In genomic region chr7:23475579-23475844, GRCh38 we compare ENCODE assay signal across 15 cellular contexts. TPM values are rescaled to one million over a fixed set of nuclear protein-coding genes. Genes with fewer than 3 reads are reported as not detected.
DNase-seq lines count a peak whose midpoint lies in the region; ATAC-seq and TF ChIP-seq lines count a peak whose summit lies in the region.
"Had no signal": no experiment of that assay in that cellular context is flagged by ENCODE, and none has a peak within 500 bp of the region (broad histone marks: within the 10 kb centered on the region; RNA-seq: fewer than 3 reads in every experiment).

No MANE protein-coding gene starts in this region.

- H3K27me3 Mint-ChIP-seq in brain, result peaks cover 9% of the 10 kb centered on the region
- peaks cover 13% of the 10 kb centered on the region for H3K27me3 Mint-ChIP-seq in osteocyte (ENCODE audit: unreplicated experiment)
- peaks cover 66% of the 10 kb centered on the region for H3K27me3 Mint-ChIP-seq in activated naive CD8-positive, alpha-beta T cell treated with anti-CD3 and anti-CD28 coated beads, Interleukin-2, amount 50 U/mL, for 24 hours

- H3K36me3 Mint-ChIP-seq in brain (no peaks in the 10 kb centered on the region), osteocyte (ENCODE audit: unreplicated experiment) (no peaks in the 10 kb centered on the region)
- H3K36me3 Mint-ChIP-seq in activated naive CD8-positive, alpha-beta T cell treated with anti-CD3 and anti-CD28 coated beads, Interleukin-2, amount 50 U/mL, for 24 hours (ENCODE audit: low read depth), result peaks cover 3% of the 10 kb centered on the region
- H3K36me3 Mint-ChIP-seq: CD8-positive, alpha-beta T cell had no signal

- H3K4me3 Mint-ChIP-seq in brain (peak overlapping the region in 4 of 5 experiments; percentile 89 to 96 (median 94)), osteocyte (ENCODE audit: unreplicated experiment) (peak overlapping the region; percentile 87)
- H3K4me3 Mint-ChIP-seq in activated naive CD8-positive, alpha-beta T cell treated with anti-CD3 and anti-CD28 coated beads, Interleukin-2, amount 50 U/mL, for 24 hours, result no peak overlapping the region
- H3K4me3 Mint-ChIP-seq: CD8-positive, alpha-beta T cell had no signal

- ATAC-seq in activated naive CD8-positive, alpha-beta T cell treated with anti-CD3 and anti-CD28 coated beads, Interleukin-2, amount 50 U/mL, for 24 hours, result no peak
- ATAC-seq in HG03045 (IDR thresholded peaks at IDR 0.05; ENCODE audit: unreplicated experiment), result no peak
- ATAC-seq: CD8-positive, alpha-beta T cell; HCT116 had no signal

- peaks cover 47% of the 10 kb centered on the region for H3K4me1 Mint-ChIP-seq in brain
- peaks cover 28% of the 10 kb centered on the region for H3K4me1 Mint-ChIP-seq in osteocyte (ENCODE audit: unreplicated experiment)
- H3K4me1 Mint-ChIP-seq in activated naive CD8-positive, alpha-beta T cell treated with anti-CD3 and anti-CD28 coated beads, Interleukin-2, amount 50 U/mL, for 24 hours, result peaks cover 19% of the 10 kb centered on the region

- TF ChIP-seq CTCF in brain (conservative IDR thresholded peaks at IDR 0.05), result no peak
- TF ChIP-seq CTCF in osteocyte (IDR thresholded peaks at IDR 0.05), result no peak

- peak overlapping the region in 2 of 5 experiments; percentile 89 to 94 for H3K27ac Mint-ChIP-seq in brain
- H3K27ac Mint-ChIP-seq in osteocyte (ENCODE audit: unreplicated experiment), result no peak overlapping the region
- H3K27ac Mint-ChIP-seq in activated naive CD8-positive, alpha-beta T cell treated with anti-CD3 and anti-CD28 coated beads, Interleukin-2, amount 50 U/mL, for 24 hours, result no peak overlapping the region
- H3K27ac Mint-ChIP-seq: activated T-cell treated with anti-CD3 and anti-CD28 coated beads, Interleukin-2, amount 50 U/mL, for 24 hours; CD8-positive, alpha-beta T cell had no signal

- H3K9me3 Mint-ChIP-seq in brain (peaks cover 0 to under 1% (median 0%) of the 10 kb centered on the region in 5 experiments), osteocyte (ENCODE audit: unreplicated experiment) (no peaks in the 10 kb centered on the region)
- no peaks in the 10 kb centered on the region for H3K9me3 Mint-ChIP-seq in activated naive CD8-positive, alpha-beta T cell treated with anti-CD3 and anti-CD28 coated beads, Interleukin-2, amount 50 U/mL, for 24 hours
- H3K9me3 Mint-ChIP-seq: activated T-cell treated with anti-CD3 and anti-CD28 coated beads, Interleukin-2, amount 50 U/mL, for 24 hours had no signal

- DNase-seq in DMS79 treated with DMSO at 0.1 percent for 48 hours (lab: John Stamatoyannopoulos, UW) (peak; percentile 48), DMS79 (lab: John Stamatoyannopoulos, UW) (no peak), NCI-H69 (lab: John Stamatoyannopoulos, UW) (peak; percentile 9), osteocyte (ENCODE audit: extremely low spot score, unreplicated experiment) (no peak)
- no peak for DNase-seq in activated CD4-positive, alpha-beta T cell treated with anti-CD3 and anti-CD28 coated beads, Interleukin-2, amount 50 U/mL, for 48 hours
- DNase-seq in activated naive CD8-positive, alpha-beta T cell treated with anti-CD3 and anti-CD28 coated beads, Interleukin-2, amount 50 U/mL, for 24 hours, result no peak
- DNase-seq: 8988T; activated T-cell treated with anti-CD3 and anti-CD28 coated beads, Interleukin-2, amount 50 U/mL, for 24 hours; CD8-positive, alpha-beta T cell; NCI-H2107; small intestine; stomach had no signal

RNA-seq across cellular contexts. Expression of gene IGF2BP3, which starts 5.2 kb away (rescaled TPM):
- not detected for polyA plus RNA-seq in brain (ENCODE audit: insufficient read depth, low read depth, low replicate concordance)
- total RNA-seq in osteocyte, result 70.0 and 70.5 TPM in 2 replicates
- total RNA-seq: CD8-positive, alpha-beta T cell had no signal

RNA-seq across cellular contexts. Expression of gene TRA2A, which starts 56.3 kb away (rescaled TPM):
- 23.0 TPM for polyA plus RNA-seq in brain (ENCODE audit: insufficient read depth, low read depth, low replicate concordance)
- total RNA-seq in osteocyte, result 78.8 and 79.0 TPM in 2 replicates

Comparison
In these comparisons a context has a peak if more than half of its experiments do, and no peak if none do; other contexts are left out.
1. DNase-seq: peak in DMS79 treated with DMSO at 0.1 percent for 48 hours (single experiment) and NCI-H69 (single experiment); none in DMS79 (single experiment), osteocyte (single experiment), activated CD4-positive, alpha-beta T cell treated with anti-CD3 and anti-CD28 coated beads, Interleukin-2, amount 50 U/mL, for 48 hours (0 of 2) and activated naive CD8-positive, alpha-beta T cell treated with anti-CD3 and anti-CD28 coated beads, Interleukin-2, amount 50 U/mL, for 24 hours (single experiment).